Comparison of ENCODE assay signal across 27 cellular contexts in genomic region chrY:19317271-19317987, GRCh38.
"Had no signal": no experiment of that assay in that cellular context is flagged by ENCODE, and none has a peak within 500 bp of the region (broad histone marks: within the 10 kb centered on the region; RNA-seq: fewer than 3 reads in every experiment).

No MANE protein-coding gene starts in this region.

- H3K4me1 Mint-ChIP-seq: mesothelial cell of epicardium; naive B cell; neural crest cell; stimulated activated effector memory CD8-positive, alpha-beta T cell treated with anti-CD3 and anti-CD28 coated beads, Interleukin-12 subunit alpha, Interleukin-12 subunit beta, amount 100 ng/mL, for 72 hours had no signal

- H3K36me3 ChIP-seq: colonic mucosa, esophagus muscularis mucosa, gastroesophageal sphincter, heart right ventricle, left lung, prostate gland, right atrium auricular region, sigmoid colon, suprapubic skin, vagina had no signal

- H3K27me3 ChIP-seq: colonic mucosa, esophagus muscularis mucosa, foreskin keratinocyte, gastroesophageal sphincter, heart right ventricle, left lung, right atrium auricular region, sigmoid colon, suprapubic skin, vagina had no signal

- H3K4me3 Mint-ChIP-seq: dendritic cell treated with granulocyte-macrophage colony-stimulating factor and Interleukin-4, amounts not matched to agents 40 ng/mL and 50 ng/mL, for 4 days; mesothelial cell of epicardium; naive B cell; natural killer cell treated with Interleukin-12 subunit alpha and Interleukin-12 subunit beta and Interleukin-15 and Interleukin-18, amount 100 ng/mL, for 72 hours; neural crest cell; stimulated activated effector memory CD8-positive, alpha-beta T cell treated with anti-CD3 and anti-CD28 coated beads, Interleukin-12 subunit alpha, Interleukin-12 subunit beta, amount 100 ng/mL, for 72 hours had no signal

- H3K9me3 Mint-ChIP-seq: mesothelial cell of epicardium; natural killer cell treated with Interleukin-12 subunit alpha and Interleukin-12 subunit beta and Interleukin-15 and Interleukin-18, amount 100 ng/mL, for 72 hours; neural crest cell had no signal

- H3K4me3 ChIP-seq: colonic mucosa, esophagus muscularis mucosa, gastroesophageal sphincter, heart right ventricle, left lung, mucosa of descending colon, prostate gland, right atrium auricular region, sigmoid colon, suprapubic skin, vagina had no signal

- ATAC-seq: foreskin keratinocyte; gastroesophageal sphincter; heart right ventricle; left cardiac atrium; left lung; mucosa of descending colon; natural killer cell treated with Interleukin-12 subunit alpha and Interleukin-12 subunit beta and Interleukin-15 and Interleukin-18, amount 100 ng/mL, for 72 hours; stimulated activated effector memory CD8-positive, alpha-beta T cell treated with anti-CD3 and anti-CD28 coated beads, Interleukin-12 subunit alpha, Interleukin-12 subunit beta, amount 100 ng/mL, for 72 hours had no signal

- H3K27ac ChIP-seq: colonic mucosa, esophagus muscularis mucosa, foreskin keratinocyte, gastroesophageal sphincter, heart right ventricle, left lung, prostate gland, right atrium auricular region, sigmoid colon, suprapubic skin, vagina had no signal

- H3K27ac Mint-ChIP-seq: dendritic cell treated with granulocyte-macrophage colony-stimulating factor and Interleukin-4, amounts not matched to agents 40 ng/mL and 50 ng/mL, for 4 days; mesothelial cell of epicardium; naive B cell; natural killer cell treated with Interleukin-12 subunit alpha and Interleukin-12 subunit beta and Interleukin-15 and Interleukin-18, amount 100 ng/mL, for 72 hours; stimulated activated effector memory CD8-positive, alpha-beta T cell treated with anti-CD3 and anti-CD28 coated beads, Interleukin-12 subunit alpha, Interleukin-12 subunit beta, amount 100 ng/mL, for 72 hours had no signal

- H3K9me3 ChIP-seq: colonic mucosa, prostate gland, right atrium auricular region, suprapubic skin, vagina had no signal

- H3K4me1 ChIP-seq: colonic mucosa, esophagus muscularis mucosa, gastroesophageal sphincter, heart right ventricle, left lung, prostate gland, right atrium auricular region, sigmoid colon, suprapubic skin, vagina had no signal

- DNase-seq: colonic mucosa; effector CD8-positive, alpha-beta T cell; foreskin keratinocyte; glutamatergic neuron; heart right ventricle; hippocampal formation; left cardiac atrium; left lung; mesenchymal stem cell; mucosa of descending colon; naive B cell; sigmoid colon; stimulated activated CD4-positive, alpha-beta T cell treated with anti-CD3 and anti-CD28 coated beads, Interleukin-2, amount 100 ng/mL, for 24 hours; stimulated activated CD4-positive, alpha-beta T cell treated with anti-CD3 and anti-CD28 coated beads, Interleukin-4, amount 100 ng/mL, for 24 hours; stimulated activated naive CD4-positive, alpha-beta T cell treated with Interleukin-2 at 50 U/mL for 16 hours; trophoblast cell had no signal

- H3K27me3 Mint-ChIP-seq: dendritic cell treated with granulocyte-macrophage colony-stimulating factor and Interleukin-4, amounts not matched to agents 40 ng/mL and 50 ng/mL, for 4 days; naive B cell; natural killer cell treated with Interleukin-12 subunit alpha and Interleukin-12 subunit beta and Interleukin-15 and Interleukin-18, amount 100 ng/mL, for 72 hours had no signal

- H3K36me3 Mint-ChIP-seq: mesothelial cell of epicardium; naive B cell; natural killer cell treated with Interleukin-12 subunit alpha and Interleukin-12 subunit beta and Interleukin-15 and Interleukin-18, amount 100 ng/mL, for 72 hours; stimulated activated effector memory CD8-positive, alpha-beta T cell treated with anti-CD3 and anti-CD28 coated beads, Interleukin-12 subunit alpha, Interleukin-12 subunit beta, amount 100 ng/mL, for 72 hours had no signal
